Comparison of ENCODE assay signal across 1 cellular context in genomic region chr3:125602752-125603649, GRCh38.
TF ChIP-seq lines count a peak whose summit lies in the region.

No MANE protein-coding gene starts in this region.

TF ChIP-seq in K562, 482 proteins besides CTCF, POLR2A, EP300 and RAD21 (continued from another document):
- TF ChIP-seq, protein P1, sequence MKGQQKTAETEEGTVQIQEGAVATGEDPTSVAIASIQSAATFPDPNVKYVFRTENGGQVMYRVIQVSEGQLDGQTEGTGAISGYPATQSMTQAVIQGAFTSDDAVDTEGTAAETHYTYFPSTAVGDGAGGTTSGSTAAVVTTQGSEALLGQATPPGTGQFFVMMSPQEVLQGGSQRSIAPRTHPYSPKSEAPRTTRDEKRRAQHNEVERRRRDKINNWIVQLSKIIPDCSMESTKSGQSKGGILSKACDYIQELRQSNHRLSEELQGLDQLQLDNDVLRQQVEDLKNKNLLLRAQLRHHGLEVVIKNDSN (CRISPR knock-in tag; IDR thresholded peaks at IDR 0.05) = 0 out of 2 replicates have a peak, but pooled peaks have one; percentile 28
- TF ChIP-seq CBFA2T2 (conservative IDR thresholded peaks at IDR 0.05) = peak; percentile 49
